In the genomic region with DNA sequence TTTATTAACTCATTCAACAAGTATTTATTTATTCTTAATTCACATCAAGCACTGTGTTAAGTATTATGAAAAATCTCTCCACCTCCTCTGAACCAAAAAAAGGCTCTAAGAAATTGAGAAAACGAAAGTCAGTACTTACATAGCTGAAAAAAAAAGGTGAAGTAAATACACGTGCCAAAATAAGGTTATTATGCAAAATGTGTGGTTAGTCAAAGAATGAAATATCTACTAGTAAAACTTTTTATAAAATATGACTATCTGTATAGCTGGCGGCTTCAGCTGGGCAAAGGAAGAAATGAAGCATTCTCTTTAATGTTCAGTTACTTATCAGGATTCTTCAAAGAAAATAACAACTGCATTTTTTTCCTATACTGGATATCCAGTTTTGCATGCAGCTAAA, we compare ENCODE assay signal across 16 cellular contexts. TPM values are rescaled to one million over a fixed set of nuclear protein-coding genes. Genes with fewer than 3 reads are reported as not detected.
A peak's percentile ranks its signal among the peaks of the same experiment; 100 is the strongest.
DNase-seq lines count a peak whose midpoint lies in the region; ATAC-seq, FAIRE-seq and TF ChIP-seq lines count a peak whose summit lies in the region.
"Had no signal": no experiment of that assay in that cellular context is flagged by ENCODE, and none has a peak within 500 bp of the region (broad histone marks: within the 10 kb centered on the region; RNA-seq: fewer than 3 reads in every experiment).

No MANE protein-coding gene starts in this region.

- no peak overlapping the region for H3K4me3 Mint-ChIP-seq in activated T-helper 17 cell treated with anti-CD3 and anti-CD28 coated beads, Interleukin-2, amount 50 U/mL, for 72 hours
- H3K4me3 Mint-ChIP-seq: activated CD4-positive, alpha-beta T cell treated with anti-CD3 and anti-CD28 coated beads, Interleukin-2, amount 10 ng/mL, durations not matched to agents 7 days and 5 days had no signal

- H3K9me3 Mint-ChIP-seq in activated T-helper 17 cell treated with anti-CD3 and anti-CD28 coated beads, Interleukin-2, amount 50 U/mL, for 72 hours, result no peaks in the 10 kb centered on the region
- H3K9me3 Mint-ChIP-seq: activated CD4-positive, alpha-beta T cell treated with anti-CD3 and anti-CD28 coated beads, Interleukin-2, amount 10 ng/mL, durations not matched to agents 7 days and 5 days had no signal

- no peak overlapping the region for H3K27ac Mint-ChIP-seq in activated T-helper 17 cell treated with anti-CD3 and anti-CD28 coated beads, Interleukin-2, amount 50 U/mL, for 72 hours
- H3K27ac Mint-ChIP-seq: activated CD4-positive, alpha-beta T cell treated with anti-CD3 and anti-CD28 coated beads, Interleukin-2, amount 10 ng/mL, durations not matched to agents 7 days and 5 days had no signal

- no peaks in the 10 kb centered on the region for H3K27me3 Mint-ChIP-seq in activated T-helper 17 cell treated with anti-CD3 and anti-CD28 coated beads, Interleukin-2, amount 50 U/mL, for 72 hours
- H3K27me3 Mint-ChIP-seq: activated CD4-positive, alpha-beta T cell treated with anti-CD3 and anti-CD28 coated beads, Interleukin-2, amount 10 ng/mL, durations not matched to agents 7 days and 5 days had no signal

- FAIRE-seq in pancreas (lab: Jason Lieb, UNC), result no peak
- FAIRE-seq: endometrium had no signal

- DNase-seq in NAMALWA (ENCODE audit: low spot score) (peak; percentile 62), putamen (ENCODE audit: low spot score) (no peak), pancreas (no peak), mesenteric fat pad (ENCODE audit: low spot score) (no peak)
- DNase-seq: activated CD4-positive, alpha-beta T cell treated with anti-CD3 and anti-CD28 coated beads, Interleukin-2, amount 10 ng/mL, durations not matched to agents 7 days and 5 days; activated naive CD4-positive, alpha-beta T cell; EL; head of caudate nucleus; stimulated activated CD4-positive, alpha-beta T cell treated with anti-CD3 and anti-CD28 coated beads, Interleukin-15, amount 100 ng/mL, for 24 hours had no signal

- peaks cover 78% of the 10 kb centered on the region for H3K36me3 Mint-ChIP-seq in activated T-helper 17 cell treated with anti-CD3 and anti-CD28 coated beads, Interleukin-2, amount 50 U/mL, for 72 hours (ENCODE audit: low read depth)

- 43 to 48% methylated on average over 3 of the region's 3 CpGs for WGBS in pancreas, 2 donors

- intact Hi-C loops in pancreas (cut with DNase I), result no loop called here

- peaks cover 0 to 9% (median 3%) of the 10 kb centered on the region in 3 donors for H3K4me1 ChIP-seq in pancreas

- H3K27ac ChIP-seq in pancreas, result no peak overlapping the region
- H3K27ac ChIP-seq: cardiac muscle cell, vagina had no signal

- H3K9me3 ChIP-seq in pancreas, result no peaks in the 10 kb centered on the region
- H3K9me3 ChIP-seq: vagina had no signal

- H3K27me3 ChIP-seq in pancreas, result no peaks in the 10 kb centered on the region
- H3K27me3 ChIP-seq: cardiac muscle cell, vagina had no signal

- peaks cover 0 to 23% (median 0%) of the 10 kb centered on the region in 3 donors for H3K36me3 ChIP-seq in pancreas

- no peaks in the 10 kb centered on the region for H3K4me1 Mint-ChIP-seq in activated T-helper 17 cell treated with anti-CD3 and anti-CD28 coated beads, Interleukin-2, amount 50 U/mL, for 72 hours

- TF ChIP-seq CTCF in pancreas (IDR thresholded peaks at IDR 0.05), result no peak

- peak; percentile 82 for ATAC-seq in GM18867 (IDR thresholded peaks at IDR 0.05; ENCODE audit: unreplicated experiment)
- ATAC-seq in GM21528 (IDR thresholded peaks at IDR 0.05; ENCODE audit: low FRiP score, unreplicated experiment), result peak; percentile 86
- peak; percentile 54 for ATAC-seq in HG03045 (IDR thresholded peaks at IDR 0.05; ENCODE audit: unreplicated experiment)
- ATAC-seq in activated T-helper 17 cell treated with anti-CD3 and anti-CD28 coated beads, Interleukin-2, amount 50 U/mL, for 72 hours (replicated peaks), result no peak
- ATAC-seq in pancreas, result no peak

- no peak overlapping the region for H3K4me3 ChIP-seq in pancreas
- H3K4me3 ChIP-seq: cardiac muscle cell, vagina had no signal

RNA-seq across cellular contexts. Expression of a gene that starts 19.1 kb away (rescaled TPM):
- total RNA-seq in activated T-helper 17 cell treated with anti-CD3 and anti-CD28 coated beads, Interleukin-2, amount 50 U/mL, for 72 hours, result 10 to 100 TPM in 1 of 2 donors, 1 to 10 TPM in 1; 5.9 to 13.4 TPM
- total RNA-seq in pancreas, result 10 to 100 TPM in 1 of 6 donors, 1 to 10 TPM in 5; 4.8 to 10.5 (median 6.1) TPM
- 1 to 10 TPM; 1.3 to 3.2 TPM for polyA plus RNA-seq in pancreas
- total RNA-seq in mesenteric fat pad, result 11.7 TPM

RNA-seq across cellular contexts. Expression of a gene that starts 35.5 kb away (rescaled TPM):
- total RNA-seq in activated T-helper 17 cell treated with anti-CD3 and anti-CD28 coated beads, Interleukin-2, amount 50 U/mL, for 72 hours, result 10 to 100 TPM; 59.0 to 61.5 TPM
- total RNA-seq in pancreas (under 1 TPM; under 0.01 to 0.72 (median 0.17) TPM), mesenteric fat pad (0.10 TPM)
- polyA plus RNA-seq in pancreas, result under 1 TPM; 0.02 to 0.08 TPM

Comparison
In these comparisons a context has a peak if more than half of its experiments do, and no peak if none do; other contexts are left out.
1. ATAC-seq: peak in GM18867 (single experiment), GM21528 (single experiment) and HG03045 (single experiment); none in activated T-helper 17 cell treated with anti-CD3 and anti-CD28 coated beads, Interleukin-2, amount 50 U/mL, for 72 hours (single experiment) and pancreas (0 of 4).
2. RNA of a gene that starts 35.5 kb away (total RNA-seq): 59.0 to 61.5 TPM in activated T-helper 17 cell treated with anti-CD3 and anti-CD28 coated beads, Interleukin-2, amount 50 U/mL, for 72 hours; under 0.01 to 0.72 TPM in pancreas and 0.10 TPM in mesenteric fat pad (single experiment); every median in the first group is over 10 times any median in the second.